1 cellular context compared by ENCODE assay signal in the genomic region with DNA sequence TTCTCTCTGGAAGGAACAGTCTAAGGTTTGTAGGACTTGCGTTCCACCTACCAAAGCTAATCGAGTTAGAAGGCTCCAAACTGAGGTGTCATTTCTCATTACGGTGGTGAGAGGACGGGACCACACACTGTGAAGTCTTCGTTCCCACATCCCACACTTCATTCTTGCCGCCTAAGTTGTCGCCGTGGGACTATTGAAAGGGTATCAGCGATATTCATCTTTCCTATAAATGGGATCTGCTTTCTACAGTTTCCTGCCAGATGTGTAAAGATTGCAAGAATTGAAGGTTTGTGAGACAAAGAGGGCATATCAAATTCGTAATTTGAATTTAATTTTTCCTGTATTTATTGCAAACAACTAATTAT.
TF ChIP-seq lines count a peak whose summit lies in the region.

No MANE protein-coding gene starts in this region.

TF ChIP-seq in K562, 482 proteins besides CTCF, POLR2A, EP300 and RAD21 (continued from another document and continues in another):
- TF ChIP-seq ZBTB33 (CRISPR knock-in tag; IDR thresholded peaks at IDR 0.05) (no peak), TEAD2 (tag; IDR thresholded peaks at IDR 0.05) (no peak), GTF2E2 (tag; IDR thresholded peaks at IDR 0.05) (no peak), GTF2B (IDR thresholded peaks at IDR 0.05; ENCODE audit: extremely low read depth, insufficient read length) (no peak), NCOA6 (IDR thresholded peaks at IDR 0.05) (no peak), TAF9B (IDR thresholded peaks at IDR 0.05; ENCODE audit: partially characterized antibody) (peak; percentile 19), POLR2G (IDR thresholded peaks at IDR 0.05; ENCODE audit: low read depth, low read length) (no peak), ARNT (IDR thresholded peaks at IDR 0.05) (peak in 1 of 2 experiments; percentile 67; a peak in 1 of 4 replicates), ZNF785 (CRISPR knock-in tag; IDR thresholded peaks at IDR 0.05) (no peak), GATAD2A (IDR thresholded peaks at IDR 0.05) (0 out of 2 replicates have a peak, but pooled peaks have one; percentile 28), ZNF143 (CRISPR knock-in tag; IDR thresholded peaks at IDR 0.05) (no peak), ZNF76 (CRISPR knock-in tag; IDR thresholded peaks at IDR 0.05; ENCODE audit: borderline replicate concordance) (no peak), RBM14 (IDR thresholded peaks at IDR 0.05; ENCODE audit: borderline replicate concordance, insufficient read depth, low read depth, low read length) (no peak), ZNF75A (CRISPR knock-in tag; IDR thresholded peaks at IDR 0.05) (no peak), SRSF3 (IDR thresholded peaks at IDR 0.05; ENCODE audit: insufficient read depth, low read length) (no peak)
- TF ChIP-seq, protein P1, sequence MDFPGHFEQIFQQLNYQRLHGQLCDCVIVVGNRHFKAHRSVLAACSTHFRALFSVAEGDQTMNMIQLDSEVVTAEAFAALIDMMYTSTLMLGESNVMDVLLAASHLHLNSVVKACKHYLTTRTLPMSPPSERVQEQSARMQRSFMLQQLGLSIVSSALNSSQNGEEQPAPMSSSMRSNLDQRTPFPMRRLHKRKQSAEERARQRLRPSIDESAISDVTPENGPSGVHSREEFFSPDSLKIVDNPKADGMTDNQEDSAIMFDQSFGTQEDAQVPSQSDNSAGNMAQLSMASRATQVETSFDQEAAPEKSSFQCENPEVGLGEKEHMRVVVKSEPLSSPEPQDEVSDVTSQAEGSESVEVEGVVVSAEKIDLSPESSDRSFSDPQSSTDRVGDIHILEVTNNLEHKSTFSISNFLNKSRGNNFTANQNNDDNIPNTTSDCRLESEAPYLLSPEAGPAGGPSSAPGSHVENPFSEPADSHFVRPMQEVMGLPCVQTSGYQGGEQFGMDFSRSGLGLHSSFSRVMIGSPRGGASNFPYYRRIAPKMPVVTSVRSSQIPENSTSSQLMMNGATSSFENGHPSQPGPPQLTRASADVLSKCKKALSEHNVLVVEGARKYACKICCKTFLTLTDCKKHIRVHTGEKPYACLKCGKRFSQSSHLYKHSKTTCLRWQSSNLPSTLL (IDR thresholded peaks at IDR 0.05) = no peak
- TF ChIP-seq, protein P2, sequence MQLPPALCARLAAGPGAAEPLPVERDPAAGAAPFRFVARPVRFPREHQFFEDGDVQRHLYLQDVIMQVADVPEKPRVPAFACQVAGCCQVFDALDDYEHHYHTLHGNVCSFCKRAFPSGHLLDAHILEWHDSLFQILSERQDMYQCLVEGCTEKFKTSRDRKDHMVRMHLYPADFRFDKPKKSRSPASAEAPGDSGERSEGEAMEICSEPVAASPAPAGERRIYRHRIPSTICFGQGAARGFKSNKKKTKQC (CRISPR knock-in tag; IDR thresholded peaks at IDR 0.05) = no peak
- TF ChIP-seq, protein P3, sequence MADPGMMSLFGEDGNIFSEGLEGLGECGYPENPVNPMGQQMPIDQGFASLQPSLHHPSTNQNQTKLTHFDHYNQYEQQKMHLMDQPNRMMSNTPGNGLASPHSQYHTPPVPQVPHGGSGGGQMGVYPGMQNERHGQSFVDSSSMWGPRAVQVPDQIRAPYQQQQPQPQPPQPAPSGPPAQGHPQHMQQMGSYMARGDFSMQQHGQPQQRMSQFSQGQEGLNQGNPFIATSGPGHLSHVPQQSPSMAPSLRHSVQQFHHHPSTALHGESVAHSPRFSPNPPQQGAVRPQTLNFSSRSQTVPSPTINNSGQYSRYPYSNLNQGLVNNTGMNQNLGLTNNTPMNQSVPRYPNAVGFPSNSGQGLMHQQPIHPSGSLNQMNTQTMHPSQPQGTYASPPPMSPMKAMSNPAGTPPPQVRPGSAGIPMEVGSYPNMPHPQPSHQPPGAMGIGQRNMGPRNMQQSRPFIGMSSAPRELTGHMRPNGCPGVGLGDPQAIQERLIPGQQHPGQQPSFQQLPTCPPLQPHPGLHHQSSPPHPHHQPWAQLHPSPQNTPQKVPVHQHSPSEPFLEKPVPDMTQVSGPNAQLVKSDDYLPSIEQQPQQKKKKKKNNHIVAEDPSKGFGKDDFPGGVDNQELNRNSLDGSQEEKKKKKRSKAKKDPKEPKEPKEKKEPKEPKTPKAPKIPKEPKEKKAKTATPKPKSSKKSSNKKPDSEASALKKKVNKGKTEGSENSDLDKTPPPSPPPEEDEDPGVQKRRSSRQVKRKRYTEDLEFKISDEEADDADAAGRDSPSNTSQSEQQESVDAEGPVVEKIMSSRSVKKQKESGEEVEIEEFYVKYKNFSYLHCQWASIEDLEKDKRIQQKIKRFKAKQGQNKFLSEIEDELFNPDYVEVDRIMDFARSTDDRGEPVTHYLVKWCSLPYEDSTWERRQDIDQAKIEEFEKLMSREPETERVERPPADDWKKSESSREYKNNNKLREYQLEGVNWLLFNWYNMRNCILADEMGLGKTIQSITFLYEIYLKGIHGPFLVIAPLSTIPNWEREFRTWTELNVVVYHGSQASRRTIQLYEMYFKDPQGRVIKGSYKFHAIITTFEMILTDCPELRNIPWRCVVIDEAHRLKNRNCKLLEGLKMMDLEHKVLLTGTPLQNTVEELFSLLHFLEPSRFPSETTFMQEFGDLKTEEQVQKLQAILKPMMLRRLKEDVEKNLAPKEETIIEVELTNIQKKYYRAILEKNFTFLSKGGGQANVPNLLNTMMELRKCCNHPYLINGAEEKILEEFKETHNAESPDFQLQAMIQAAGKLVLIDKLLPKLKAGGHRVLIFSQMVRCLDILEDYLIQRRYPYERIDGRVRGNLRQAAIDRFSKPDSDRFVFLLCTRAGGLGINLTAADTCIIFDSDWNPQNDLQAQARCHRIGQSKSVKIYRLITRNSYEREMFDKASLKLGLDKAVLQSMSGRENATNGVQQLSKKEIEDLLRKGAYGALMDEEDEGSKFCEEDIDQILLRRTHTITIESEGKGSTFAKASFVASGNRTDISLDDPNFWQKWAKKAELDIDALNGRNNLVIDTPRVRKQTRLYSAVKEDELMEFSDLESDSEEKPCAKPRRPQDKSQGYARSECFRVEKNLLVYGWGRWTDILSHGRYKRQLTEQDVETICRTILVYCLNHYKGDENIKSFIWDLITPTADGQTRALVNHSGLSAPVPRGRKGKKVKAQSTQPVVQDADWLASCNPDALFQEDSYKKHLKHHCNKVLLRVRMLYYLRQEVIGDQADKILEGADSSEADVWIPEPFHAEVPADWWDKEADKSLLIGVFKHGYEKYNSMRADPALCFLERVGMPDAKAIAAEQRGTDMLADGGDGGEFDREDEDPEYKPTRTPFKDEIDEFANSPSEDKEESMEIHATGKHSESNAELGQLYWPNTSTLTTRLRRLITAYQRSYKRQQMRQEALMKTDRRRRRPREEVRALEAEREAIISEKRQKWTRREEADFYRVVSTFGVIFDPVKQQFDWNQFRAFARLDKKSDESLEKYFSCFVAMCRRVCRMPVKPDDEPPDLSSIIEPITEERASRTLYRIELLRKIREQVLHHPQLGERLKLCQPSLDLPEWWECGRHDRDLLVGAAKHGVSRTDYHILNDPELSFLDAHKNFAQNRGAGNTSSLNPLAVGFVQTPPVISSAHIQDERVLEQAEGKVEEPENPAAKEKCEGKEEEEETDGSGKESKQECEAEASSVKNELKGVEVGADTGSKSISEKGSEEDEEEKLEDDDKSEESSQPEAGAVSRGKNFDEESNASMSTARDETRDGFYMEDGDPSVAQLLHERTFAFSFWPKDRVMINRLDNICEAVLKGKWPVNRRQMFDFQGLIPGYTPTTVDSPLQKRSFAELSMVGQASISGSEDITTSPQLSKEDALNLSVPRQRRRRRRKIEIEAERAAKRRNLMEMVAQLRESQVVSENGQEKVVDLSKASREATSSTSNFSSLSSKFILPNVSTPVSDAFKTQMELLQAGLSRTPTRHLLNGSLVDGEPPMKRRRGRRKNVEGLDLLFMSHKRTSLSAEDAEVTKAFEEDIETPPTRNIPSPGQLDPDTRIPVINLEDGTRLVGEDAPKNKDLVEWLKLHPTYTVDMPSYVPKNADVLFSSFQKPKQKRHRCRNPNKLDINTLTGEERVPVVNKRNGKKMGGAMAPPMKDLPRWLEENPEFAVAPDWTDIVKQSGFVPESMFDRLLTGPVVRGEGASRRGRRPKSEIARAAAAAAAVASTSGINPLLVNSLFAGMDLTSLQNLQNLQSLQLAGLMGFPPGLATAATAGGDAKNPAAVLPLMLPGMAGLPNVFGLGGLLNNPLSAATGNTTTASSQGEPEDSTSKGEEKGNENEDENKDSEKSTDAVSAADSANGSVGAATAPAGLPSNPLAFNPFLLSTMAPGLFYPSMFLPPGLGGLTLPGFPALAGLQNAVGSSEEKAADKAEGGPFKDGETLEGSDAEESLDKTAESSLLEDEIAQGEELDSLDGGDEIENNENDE (IDR thresholded peaks at IDR 0.05; ENCODE audit: low read depth, low read length) = no peak
- TF ChIP-seq, protein P4, sequence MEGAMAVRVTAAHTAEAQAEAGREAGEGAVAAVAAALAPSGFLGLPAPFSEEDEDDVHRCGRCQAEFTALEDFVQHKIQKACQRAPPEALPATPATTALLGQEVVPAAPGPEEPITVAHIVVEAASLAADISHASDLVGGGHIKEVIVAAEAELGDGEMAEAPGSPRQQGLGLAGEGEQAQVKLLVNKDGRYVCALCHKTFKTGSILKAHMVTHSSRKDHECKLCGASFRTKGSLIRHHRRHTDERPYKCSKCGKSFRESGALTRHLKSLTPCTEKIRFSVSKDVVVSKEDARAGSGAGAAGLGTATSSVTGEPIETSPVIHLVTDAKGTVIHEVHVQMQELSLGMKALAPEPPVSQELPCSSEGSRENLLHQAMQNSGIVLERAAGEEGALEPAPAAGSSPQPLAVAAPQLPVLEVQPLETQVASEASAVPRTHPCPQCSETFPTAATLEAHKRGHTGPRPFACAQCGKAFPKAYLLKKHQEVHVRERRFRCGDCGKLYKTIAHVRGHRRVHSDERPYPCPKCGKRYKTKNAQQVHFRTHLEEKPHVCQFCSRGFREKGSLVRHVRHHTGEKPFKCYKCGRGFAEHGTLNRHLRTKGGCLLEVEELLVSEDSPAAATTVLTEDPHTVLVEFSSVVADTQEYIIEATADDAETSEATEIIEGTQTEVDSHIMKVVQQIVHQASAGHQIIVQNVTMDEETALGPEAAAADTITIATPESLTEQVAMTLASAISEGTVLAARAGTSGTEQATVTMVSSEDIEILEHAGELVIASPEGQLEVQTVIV (CRISPR knock-in tag; IDR thresholded peaks at IDR 0.05; ENCODE audit: borderline replicate concordance) = no peak
- TF ChIP-seq, protein P5, sequence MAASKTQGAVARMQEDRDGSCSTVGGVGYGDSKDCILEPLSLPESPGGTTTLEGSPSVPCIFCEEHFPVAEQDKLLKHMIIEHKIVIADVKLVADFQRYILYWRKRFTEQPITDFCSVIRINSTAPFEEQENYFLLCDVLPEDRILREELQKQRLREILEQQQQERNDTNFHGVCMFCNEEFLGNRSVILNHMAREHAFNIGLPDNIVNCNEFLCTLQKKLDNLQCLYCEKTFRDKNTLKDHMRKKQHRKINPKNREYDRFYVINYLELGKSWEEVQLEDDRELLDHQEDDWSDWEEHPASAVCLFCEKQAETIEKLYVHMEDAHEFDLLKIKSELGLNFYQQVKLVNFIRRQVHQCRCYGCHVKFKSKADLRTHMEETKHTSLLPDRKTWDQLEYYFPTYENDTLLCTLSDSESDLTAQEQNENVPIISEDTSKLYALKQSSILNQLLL (CRISPR knock-in tag; IDR thresholded peaks at IDR 0.05; ENCODE audit: borderline replicate concordance) = no peak
- TF ChIP-seq, protein P6, sequence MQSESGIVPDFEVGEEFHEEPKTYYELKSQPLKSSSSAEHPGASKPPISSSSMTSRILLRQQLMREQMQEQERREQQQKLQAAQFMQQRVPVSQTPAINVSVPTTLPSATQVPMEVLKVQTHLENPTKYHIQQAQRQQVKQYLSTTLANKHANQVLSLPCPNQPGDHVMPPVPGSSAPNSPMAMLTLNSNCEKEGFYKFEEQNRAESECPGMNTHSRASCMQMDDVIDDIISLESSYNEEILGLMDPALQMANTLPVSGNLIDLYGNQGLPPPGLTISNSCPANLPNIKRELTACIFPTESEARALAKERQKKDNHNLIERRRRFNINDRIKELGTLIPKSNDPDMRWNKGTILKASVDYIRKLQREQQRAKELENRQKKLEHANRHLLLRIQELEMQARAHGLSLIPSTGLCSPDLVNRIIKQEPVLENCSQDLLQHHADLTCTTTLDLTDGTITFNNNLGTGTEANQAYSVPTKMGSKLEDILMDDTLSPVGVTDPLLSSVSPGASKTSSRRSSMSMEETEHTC (IDR thresholded peaks at IDR 0.05) = no peak
- TF ChIP-seq, protein P7, sequence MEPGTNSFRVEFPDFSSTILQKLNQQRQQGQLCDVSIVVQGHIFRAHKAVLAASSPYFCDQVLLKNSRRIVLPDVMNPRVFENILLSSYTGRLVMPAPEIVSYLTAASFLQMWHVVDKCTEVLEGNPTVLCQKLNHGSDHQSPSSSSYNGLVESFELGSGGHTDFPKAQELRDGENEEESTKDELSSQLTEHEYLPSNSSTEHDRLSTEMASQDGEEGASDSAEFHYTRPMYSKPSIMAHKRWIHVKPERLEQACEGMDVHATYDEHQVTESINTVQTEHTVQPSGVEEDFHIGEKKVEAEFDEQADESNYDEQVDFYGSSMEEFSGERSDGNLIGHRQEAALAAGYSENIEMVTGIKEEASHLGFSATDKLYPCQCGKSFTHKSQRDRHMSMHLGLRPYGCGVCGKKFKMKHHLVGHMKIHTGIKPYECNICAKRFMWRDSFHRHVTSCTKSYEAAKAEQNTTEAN (CRISPR knock-in tag; IDR thresholded peaks at IDR 0.05) = peak; percentile 11; the same call in 1 of the 2 replicates
- TF ChIP-seq, protein P8, sequence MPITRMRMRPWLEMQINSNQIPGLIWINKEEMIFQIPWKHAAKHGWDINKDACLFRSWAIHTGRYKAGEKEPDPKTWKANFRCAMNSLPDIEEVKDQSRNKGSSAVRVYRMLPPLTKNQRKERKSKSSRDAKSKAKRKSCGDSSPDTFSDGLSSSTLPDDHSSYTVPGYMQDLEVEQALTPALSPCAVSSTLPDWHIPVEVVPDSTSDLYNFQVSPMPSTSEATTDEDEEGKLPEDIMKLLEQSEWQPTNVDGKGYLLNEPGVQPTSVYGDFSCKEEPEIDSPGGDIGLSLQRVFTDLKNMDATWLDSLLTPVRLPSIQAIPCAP (CRISPR knock-in tag; IDR thresholded peaks at IDR 0.05; ENCODE audit: borderline replicate concordance) = no peak
- TF ChIP-seq, protein P9, sequence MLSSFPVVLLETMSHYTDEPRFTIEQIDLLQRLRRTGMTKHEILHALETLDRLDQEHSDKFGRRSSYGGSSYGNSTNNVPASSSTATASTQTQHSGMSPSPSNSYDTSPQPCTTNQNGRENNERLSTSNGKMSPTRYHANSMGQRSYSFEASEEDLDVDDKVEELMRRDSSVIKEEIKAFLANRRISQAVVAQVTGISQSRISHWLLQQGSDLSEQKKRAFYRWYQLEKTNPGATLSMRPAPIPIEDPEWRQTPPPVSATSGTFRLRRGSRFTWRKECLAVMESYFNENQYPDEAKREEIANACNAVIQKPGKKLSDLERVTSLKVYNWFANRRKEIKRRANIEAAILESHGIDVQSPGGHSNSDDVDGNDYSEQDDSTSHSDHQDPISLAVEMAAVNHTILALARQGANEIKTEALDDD (IDR thresholded peaks at IDR 0.05) = no peak
